Comparison of ENCODE assay signal across 2 cellular contexts in genomic region chr1:51014878-51015277, GRCh38.
TF ChIP-seq lines count a peak whose summit lies in the region.

No MANE protein-coding gene starts in this region.

TF ChIP-seq in HepG2, 621 proteins besides CTCF, POLR2A, EP300 and RAD21:
- TF ChIP-seq HNRNPK (IDR thresholded peaks at IDR 0.05; ENCODE audit: low read depth, low read length, poor library complexity, severe bottlenecking) (peak; percentile 60), TMF1 (CRISPR knock-in tag; IDR thresholded peaks at IDR 0.05; ENCODE audit: low read depth) (no peak)

TF ChIP-seq in K562, 482 proteins besides CTCF, POLR2A, EP300 and RAD21:
- TF ChIP-seq CHCHD3 (CRISPR knock-in tag; IDR thresholded peaks at IDR 0.05) (no peak), PCBP2 (IDR thresholded peaks at IDR 0.05; ENCODE audit: low read depth, low read length, poor library complexity, severe bottlenecking) (peak; percentile 62)
- TF ChIP-seq, protein P1, sequence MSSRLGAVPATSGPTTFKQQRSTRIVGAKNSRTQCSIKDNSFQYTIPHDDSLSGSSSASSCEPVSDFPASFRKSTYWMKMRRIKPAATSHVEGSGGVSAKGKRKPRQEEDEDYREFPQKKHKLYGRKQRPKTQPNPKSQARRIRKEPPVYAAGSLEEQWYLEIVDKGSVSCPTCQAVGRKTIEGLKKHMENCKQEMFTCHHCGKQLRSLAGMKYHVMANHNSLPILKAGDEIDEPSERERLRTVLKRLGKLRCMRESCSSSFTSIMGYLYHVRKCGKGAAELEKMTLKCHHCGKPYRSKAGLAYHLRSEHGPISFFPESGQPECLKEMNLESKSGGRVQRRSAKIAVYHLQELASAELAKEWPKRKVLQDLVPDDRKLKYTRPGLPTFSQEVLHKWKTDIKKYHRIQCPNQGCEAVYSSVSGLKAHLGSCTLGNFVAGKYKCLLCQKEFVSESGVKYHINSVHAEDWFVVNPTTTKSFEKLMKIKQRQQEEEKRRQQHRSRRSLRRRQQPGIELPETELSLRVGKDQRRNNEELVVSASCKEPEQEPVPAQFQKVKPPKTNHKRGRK (tag; IDR thresholded peaks at IDR 0.05): peak; percentile 52; the same call in 1 of the 2 replicates
